ENCODE assay signal across 1 cellular context in the genomic region with DNA sequence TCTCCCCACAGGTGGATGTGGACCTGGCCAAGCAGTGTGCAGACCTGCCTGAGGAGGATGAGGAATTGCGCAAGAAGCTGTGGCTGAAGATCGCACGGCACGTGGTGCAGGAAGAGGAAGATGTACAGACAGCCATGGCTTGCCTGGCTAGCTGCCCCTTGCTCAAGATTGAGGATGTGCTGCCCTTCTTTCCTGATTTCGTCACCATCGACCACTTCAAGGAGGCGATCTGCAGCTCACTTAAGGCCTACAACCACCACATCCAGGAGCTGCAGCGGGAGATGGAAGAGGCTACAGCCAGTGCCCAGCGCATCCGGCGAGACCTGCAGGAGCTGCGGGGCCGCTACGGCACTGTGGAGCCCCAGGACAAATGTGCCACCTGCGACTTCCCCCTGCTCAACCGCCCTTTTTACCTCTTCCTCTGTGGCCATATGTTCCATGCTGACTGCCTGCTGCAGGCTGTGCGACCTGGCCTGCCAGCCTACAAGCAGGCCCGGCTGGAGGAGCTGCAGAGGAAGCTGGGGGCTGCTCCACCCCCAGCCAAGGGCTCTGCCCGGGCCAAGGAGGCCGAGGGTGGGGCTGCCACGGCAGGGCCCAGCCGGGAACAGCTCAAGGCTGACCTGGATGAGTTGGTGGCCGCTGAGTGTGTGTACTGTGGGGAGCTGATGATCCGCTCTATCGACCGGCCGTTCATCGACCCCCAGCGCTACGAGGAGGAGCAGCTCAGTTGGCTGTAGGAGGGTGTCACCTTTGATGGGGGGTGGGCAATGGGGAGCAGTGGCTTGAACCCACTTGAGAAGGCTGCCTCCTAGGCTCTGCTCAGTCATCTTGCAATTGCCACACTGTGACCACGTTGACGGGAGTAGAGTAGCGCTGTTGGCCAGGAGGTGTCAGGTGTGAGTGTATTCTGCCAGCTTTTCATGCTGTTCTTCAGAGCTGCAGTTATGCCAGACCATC.
TF ChIP-seq lines count a peak whose summit lies in the region.

No MANE protein-coding gene starts in this region.

TF ChIP-seq in HepG2, 621 proteins besides CTCF, POLR2A, EP300 and RAD21:
- no peak for TF ChIP-seq EZH2 (conservative IDR thresholded peaks at IDR 0.05; ENCODE audit: low read depth, low read length)
- TF ChIP-seq, protein P1, sequence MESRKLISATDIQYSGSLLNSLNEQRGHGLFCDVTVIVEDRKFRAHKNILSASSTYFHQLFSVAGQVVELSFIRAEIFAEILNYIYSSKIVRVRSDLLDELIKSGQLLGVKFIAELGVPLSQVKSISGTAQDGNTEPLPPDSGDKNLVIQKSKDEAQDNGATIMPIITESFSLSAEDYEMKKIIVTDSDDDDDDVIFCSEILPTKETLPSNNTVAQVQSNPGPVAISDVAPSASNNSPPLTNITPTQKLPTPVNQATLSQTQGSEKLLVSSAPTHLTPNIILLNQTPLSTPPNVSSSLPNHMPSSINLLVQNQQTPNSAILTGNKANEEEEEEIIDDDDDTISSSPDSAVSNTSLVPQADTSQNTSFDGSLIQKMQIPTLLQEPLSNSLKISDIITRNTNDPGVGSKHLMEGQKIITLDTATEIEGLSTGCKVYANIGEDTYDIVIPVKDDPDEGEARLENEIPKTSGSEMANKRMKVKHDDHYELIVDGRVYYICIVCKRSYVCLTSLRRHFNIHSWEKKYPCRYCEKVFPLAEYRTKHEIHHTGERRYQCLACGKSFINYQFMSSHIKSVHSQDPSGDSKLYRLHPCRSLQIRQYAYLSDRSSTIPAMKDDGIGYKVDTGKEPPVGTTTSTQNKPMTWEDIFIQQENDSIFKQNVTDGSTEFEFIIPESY (CRISPR knock-in tag; IDR thresholded peaks at IDR 0.05), result peak; percentile 82; the same call in 1 of the 2 replicates
- TF ChIP-seq REXO4 (CRISPR knock-in tag; IDR thresholded peaks at IDR 0.05; ENCODE audit: borderline replicate concordance), result no peak
- no peak for TF ChIP-seq FOXM1 (CRISPR knock-in tag; IDR thresholded peaks at IDR 0.05)
- no peak for TF ChIP-seq ZNF256 (CRISPR knock-in tag; conservative IDR thresholded peaks at IDR 0.05)
- TF ChIP-seq SPEN (CRISPR knock-in tag; IDR thresholded peaks at IDR 0.05; ENCODE audit: low read depth), result no peak
- TF ChIP-seq FOXP1 (IDR thresholded peaks at IDR 0.05), result no peak
- no peak for TF ChIP-seq FOXP1 (CRISPR knock-in tag; IDR thresholded peaks at IDR 0.05)
- TF ChIP-seq ZNF660 (CRISPR knock-in tag; IDR thresholded peaks at IDR 0.05; ENCODE audit: borderline replicate concordance, low read depth), result no peak
- TF ChIP-seq FOXA3 (CRISPR knock-in tag; IDR thresholded peaks at IDR 0.05), result no peak
- TF ChIP-seq FOXC1 (CRISPR knock-in tag; IDR thresholded peaks at IDR 0.05; ENCODE audit: borderline replicate concordance), result no peak
- no peak for TF ChIP-seq TOE1 (CRISPR knock-in tag; IDR thresholded peaks at IDR 0.05)
- TF ChIP-seq CREM (IDR thresholded peaks at IDR 0.05), result no peak
- TF ChIP-seq CREM (CRISPR knock-in tag; IDR thresholded peaks at IDR 0.05), result no peak
- TF ChIP-seq ZNF766 (CRISPR knock-in tag; IDR thresholded peaks at IDR 0.05; ENCODE audit: borderline replicate concordance), result no peak
- no peak for TF ChIP-seq SYNCRIP (IDR thresholded peaks at IDR 0.05; ENCODE audit: insufficient read depth, low read depth, low read length)
- TF ChIP-seq WIZ (CRISPR knock-in tag; IDR thresholded peaks at IDR 0.05), result no peak
- no peak for TF ChIP-seq RFX5 (IDR thresholded peaks at IDR 0.05; ENCODE audit: low read depth, low read length)
- no peak for TF ChIP-seq MAFF (IDR thresholded peaks at IDR 0.05; ENCODE audit: low read depth, low read length)
- TF ChIP-seq ZNF296 (CRISPR knock-in tag; conservative IDR thresholded peaks at IDR 0.05), result no peak
- TF ChIP-seq, protein P2, sequence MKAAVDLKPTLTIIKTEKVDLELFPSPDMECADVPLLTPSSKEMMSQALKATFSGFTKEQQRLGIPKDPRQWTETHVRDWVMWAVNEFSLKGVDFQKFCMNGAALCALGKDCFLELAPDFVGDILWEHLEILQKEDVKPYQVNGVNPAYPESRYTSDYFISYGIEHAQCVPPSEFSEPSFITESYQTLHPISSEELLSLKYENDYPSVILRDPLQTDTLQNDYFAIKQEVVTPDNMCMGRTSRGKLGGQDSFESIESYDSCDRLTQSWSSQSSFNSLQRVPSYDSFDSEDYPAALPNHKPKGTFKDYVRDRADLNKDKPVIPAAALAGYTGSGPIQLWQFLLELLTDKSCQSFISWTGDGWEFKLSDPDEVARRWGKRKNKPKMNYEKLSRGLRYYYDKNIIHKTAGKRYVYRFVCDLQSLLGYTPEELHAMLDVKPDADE (CRISPR knock-in tag; IDR thresholded peaks at IDR 0.05), result no peak
- no peak for TF ChIP-seq MXD4 (CRISPR knock-in tag; IDR thresholded peaks at IDR 0.05)
- TF ChIP-seq, protein P3, sequence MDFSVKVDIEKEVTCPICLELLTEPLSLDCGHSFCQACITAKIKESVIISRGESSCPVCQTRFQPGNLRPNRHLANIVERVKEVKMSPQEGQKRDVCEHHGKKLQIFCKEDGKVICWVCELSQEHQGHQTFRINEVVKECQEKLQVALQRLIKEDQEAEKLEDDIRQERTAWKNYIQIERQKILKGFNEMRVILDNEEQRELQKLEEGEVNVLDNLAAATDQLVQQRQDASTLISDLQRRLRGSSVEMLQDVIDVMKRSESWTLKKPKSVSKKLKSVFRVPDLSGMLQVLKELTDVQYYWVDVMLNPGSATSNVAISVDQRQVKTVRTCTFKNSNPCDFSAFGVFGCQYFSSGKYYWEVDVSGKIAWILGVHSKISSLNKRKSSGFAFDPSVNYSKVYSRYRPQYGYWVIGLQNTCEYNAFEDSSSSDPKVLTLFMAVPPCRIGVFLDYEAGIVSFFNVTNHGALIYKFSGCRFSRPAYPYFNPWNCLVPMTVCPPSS (IDR thresholded peaks at IDR 0.05), result no peak
- TF ChIP-seq, protein P4, sequence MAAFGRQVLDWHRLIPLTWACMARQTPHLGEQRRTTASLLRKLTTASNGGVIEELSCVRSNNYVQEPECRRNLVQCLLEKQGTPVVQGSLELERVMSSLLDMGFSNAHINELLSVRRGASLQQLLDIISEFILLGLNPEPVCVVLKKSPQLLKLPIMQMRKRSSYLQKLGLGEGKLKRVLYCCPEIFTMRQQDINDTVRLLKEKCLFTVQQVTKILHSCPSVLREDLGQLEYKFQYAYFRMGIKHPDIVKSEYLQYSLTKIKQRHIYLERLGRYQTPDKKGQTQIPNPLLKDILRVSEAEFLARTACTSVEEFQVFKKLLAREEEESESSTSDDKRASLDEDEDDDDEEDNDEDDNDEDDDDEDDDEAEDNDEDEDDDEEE (CRISPR knock-in tag; IDR thresholded peaks at IDR 0.05), result no peak
- no peak for TF ChIP-seq SSRP1 (CRISPR knock-in tag; IDR thresholded peaks at IDR 0.05)
- TF ChIP-seq KLF13 (CRISPR knock-in tag; IDR thresholded peaks at IDR 0.05), result no peak
- TF ChIP-seq MEF2D (CRISPR knock-in tag; IDR thresholded peaks at IDR 0.05), result no peak
- TF ChIP-seq RFXANK (CRISPR knock-in tag; IDR thresholded peaks at IDR 0.05), result no peak
- peak; percentile 93 for TF ChIP-seq CEBPB (IDR thresholded peaks at IDR 0.05; ENCODE audit: borderline replicate concordance, low read depth, low read length)
- TF ChIP-seq SNAPC2 (CRISPR knock-in tag; IDR thresholded peaks at IDR 0.05), result no peak
- no peak for TF ChIP-seq SRSF9 (IDR thresholded peaks at IDR 0.05; ENCODE audit: borderline replicate concordance, insufficient read depth, low read depth, low read length, poor library complexity, severe bottlenecking)
- no peak for TF ChIP-seq ZNF3 (CRISPR knock-in tag; IDR thresholded peaks at IDR 0.05)
- TF ChIP-seq, protein P5, sequence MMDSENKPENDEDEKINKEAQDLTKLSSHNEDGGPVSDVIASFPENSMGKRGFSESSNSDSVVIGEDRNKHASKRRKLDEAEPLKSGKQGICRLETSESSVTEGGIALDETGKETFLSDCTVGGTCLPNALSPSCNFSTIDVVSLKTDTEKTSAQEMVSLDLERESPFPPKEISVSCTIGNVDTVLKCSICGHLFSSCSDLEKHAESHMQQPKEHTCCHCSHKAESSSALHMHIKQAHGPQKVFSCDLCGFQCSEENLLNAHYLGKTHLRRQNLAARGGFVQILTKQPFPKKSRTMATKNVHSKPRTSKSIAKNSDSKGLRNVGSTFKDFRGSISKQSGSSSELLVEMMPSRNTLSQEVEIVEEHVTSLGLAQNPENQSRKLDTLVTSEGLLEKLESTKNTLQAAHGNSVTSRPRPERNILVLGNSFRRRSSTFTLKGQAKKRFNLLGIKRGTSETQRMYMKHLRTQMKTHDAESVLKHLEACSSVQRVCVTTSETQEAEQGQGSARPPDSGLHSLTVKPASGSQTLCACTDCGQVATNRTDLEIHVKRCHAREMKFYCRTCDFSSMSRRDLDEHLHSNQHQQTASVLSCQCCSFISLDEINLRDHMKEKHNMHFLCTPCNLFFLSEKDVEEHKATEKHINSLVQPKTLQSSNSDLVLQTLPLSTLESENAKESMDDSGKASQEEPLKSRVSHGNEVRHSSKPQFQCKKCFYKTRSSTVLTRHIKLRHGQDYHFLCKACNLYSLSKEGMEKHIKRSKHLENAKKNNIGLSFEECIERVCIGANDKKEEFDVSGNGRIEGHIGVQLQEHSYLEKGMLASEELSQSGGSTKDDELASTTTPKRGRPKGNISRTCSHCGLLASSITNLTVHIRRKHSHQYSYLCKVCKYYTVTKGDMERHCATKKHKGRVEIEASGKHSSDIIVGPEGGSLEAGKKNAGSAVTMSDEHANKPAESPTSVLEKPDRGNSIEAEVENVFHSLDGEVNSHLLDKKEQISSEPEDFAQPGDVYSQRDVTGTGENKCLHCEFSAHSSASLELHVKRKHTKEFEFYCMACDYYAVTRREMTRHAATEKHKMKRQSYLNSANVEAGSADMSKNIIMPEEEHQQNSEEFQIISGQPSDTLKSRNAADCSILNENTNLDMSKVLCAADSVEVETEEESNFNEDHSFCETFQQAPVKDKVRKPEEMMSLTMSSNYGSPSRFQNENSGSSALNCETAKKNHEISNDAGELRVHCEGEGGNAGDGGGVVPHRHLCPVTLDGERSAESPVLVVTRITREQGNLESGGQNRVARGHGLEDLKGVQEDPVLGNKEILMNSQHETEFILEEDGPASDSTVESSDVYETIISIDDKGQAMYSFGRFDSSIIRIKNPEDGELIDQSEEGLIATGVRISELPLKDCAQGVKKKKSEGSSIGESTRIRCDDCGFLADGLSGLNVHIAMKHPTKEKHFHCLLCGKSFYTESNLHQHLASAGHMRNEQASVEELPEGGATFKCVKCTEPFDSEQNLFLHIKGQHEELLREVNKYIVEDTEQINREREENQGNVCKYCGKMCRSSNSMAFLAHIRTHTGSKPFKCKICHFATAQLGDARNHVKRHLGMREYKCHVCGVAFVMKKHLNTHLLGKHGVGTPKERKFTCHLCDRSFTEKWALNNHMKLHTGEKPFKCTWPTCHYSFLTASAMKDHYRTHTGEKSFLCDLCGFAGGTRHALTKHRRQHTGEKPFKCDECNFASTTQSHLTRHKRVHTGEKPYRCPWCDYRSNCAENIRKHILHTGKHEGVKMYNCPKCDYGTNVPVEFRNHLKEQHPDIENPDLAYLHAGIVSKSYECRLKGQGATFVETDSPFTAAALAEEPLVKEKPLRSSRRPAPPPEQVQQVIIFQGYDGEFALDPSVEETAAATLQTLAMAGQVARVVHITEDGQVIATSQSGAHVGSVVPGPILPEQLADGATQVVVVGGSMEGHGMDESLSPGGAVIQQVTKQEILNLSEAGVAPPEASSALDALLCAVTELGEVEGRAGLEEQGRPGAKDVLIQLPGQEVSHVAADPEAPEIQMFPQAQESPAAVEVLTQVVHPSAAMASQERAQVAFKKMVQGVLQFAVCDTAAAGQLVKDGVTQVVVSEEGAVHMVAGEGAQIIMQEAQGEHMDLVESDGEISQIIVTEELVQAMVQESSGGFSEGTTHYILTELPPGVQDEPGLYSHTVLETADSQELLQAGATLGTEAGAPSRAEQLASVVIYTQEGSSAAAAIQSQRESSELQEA (CRISPR knock-in tag; IDR thresholded peaks at IDR 0.05; ENCODE audit: not compliant biosample characterization), result no peak
- no peak for TF ChIP-seq DRAP1 (CRISPR knock-in tag; IDR thresholded peaks at IDR 0.05)
- TF ChIP-seq CEBPG (CRISPR knock-in tag; IDR thresholded peaks at IDR 0.05), result peak; percentile 61
- no peak for TF ChIP-seq FOXK2 (IDR thresholded peaks at IDR 0.05)
- TF ChIP-seq MTA1 (CRISPR knock-in tag; IDR thresholded peaks at IDR 0.05; ENCODE audit: borderline replicate concordance), result 0 out of 2 replicates have a peak, but pooled peaks have one; percentile 14
- TF ChIP-seq IKZF1 (IDR thresholded peaks at IDR 0.05), result no peak
- TF ChIP-seq, protein P6, sequence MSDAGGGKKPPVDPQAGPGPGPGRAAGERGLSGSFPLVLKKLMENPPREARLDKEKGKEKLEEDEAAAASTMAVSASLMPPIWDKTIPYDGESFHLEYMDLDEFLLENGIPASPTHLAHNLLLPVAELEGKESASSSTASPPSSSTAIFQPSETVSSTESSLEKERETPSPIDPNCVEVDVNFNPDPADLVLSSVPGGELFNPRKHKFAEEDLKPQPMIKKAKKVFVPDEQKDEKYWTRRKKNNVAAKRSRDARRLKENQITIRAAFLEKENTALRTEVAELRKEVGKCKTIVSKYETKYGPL (CRISPR knock-in tag; IDR thresholded peaks at IDR 0.05), result no peak
- TF ChIP-seq POLR2AphosphoS2 (IDR thresholded peaks at IDR 0.05; ENCODE audit: low read depth, low read length), result no peak
- no peak for TF ChIP-seq CCAR2 (optimal IDR thresholded peaks at IDR 0.05; ENCODE audit: low read depth, low read length)
- peak; percentile 44 for TF ChIP-seq AGO2 (optimal IDR thresholded peaks at IDR 0.05; ENCODE audit: low read depth, low read length)
